ENCODE assay signal across 1 cellular context in genomic region chr3:27454461-27454860, GRCh38.
TF ChIP-seq lines count a peak whose summit lies in the region.

No MANE protein-coding gene starts in this region.

TF ChIP-seq in GM12891, 5 proteins besides CTCF, POLR2A, EP300 and RAD21:
- no peak for TF ChIP-seq POLR2AphosphoS5 (IDR thresholded peaks at IDR 0.05; ENCODE audit: low read depth, low read length)
- no peak for TF ChIP-seq TAF1 (IDR thresholded peaks at IDR 0.05; ENCODE audit: low read depth, low read length)
- no peak for TF ChIP-seq PAX5 (IDR thresholded peaks at IDR 0.05; ENCODE audit: insufficient read depth, low read length, severe bottlenecking)
- TF ChIP-seq SPI1 (IDR thresholded peaks at IDR 0.05; ENCODE audit: low read depth, low read length), result no peak
- TF ChIP-seq POU2F2 (IDR thresholded peaks at IDR 0.05; ENCODE audit: low read depth, low read length), result no peak
